Comparison of ENCODE assay signal across 21 cellular contexts in genomic region chr2:12879649-12880048, GRCh38.
A peak's percentile ranks its signal among the peaks of the same experiment; 100 is the strongest.
DNase-seq lines count a peak whose midpoint lies in the region; ATAC-seq, FAIRE-seq and TF ChIP-seq lines count a peak whose summit lies in the region.
"Had no signal": no experiment of that assay in that cellular context is flagged by ENCODE, and none has a peak within 500 bp of the region (broad histone marks: within the 10 kb centered on the region; RNA-seq: fewer than 3 reads in every experiment).

No MANE protein-coding gene starts in this region.

- no peaks in the 10 kb centered on the region for H3K9me3 Mint-ChIP-seq in stimulated activated effector memory CD8-positive, alpha-beta T cell treated with anti-CD3 and anti-CD28 coated beads, Interleukin-12 subunit alpha, Interleukin-12 subunit beta, amount 100 ng/mL, for 72 hours
- H3K9me3 Mint-ChIP-seq: CD4-positive, alpha-beta memory T cell had no signal

- DNase-seq in D721Med (ENCODE audit: insufficient read length, low spot score) (no peak), K562 (ENCODE audit: extremely low read depth in 1 of 4, low spot score in 3 of 4) (no peak), fibroblast of villous mesenchyme (ENCODE audit: low read depth) (peak; percentile 56), osteoblast (ENCODE audit: insufficient read length, low spot score, missing footprints) (no peak), AML-193 (lab: John Stamatoyannopoulos, UW) (no peak), DMS153 (lab: John Stamatoyannopoulos, UW) (no peak)
- no peak for DNase-seq in stimulated activated effector memory CD8-positive, alpha-beta T cell treated with anti-CD3 and anti-CD28 coated beads, Interleukin-12 subunit alpha, Interleukin-12 subunit beta, amount 100 ng/mL, for 72 hours (ENCODE audit: low spot score in 2 of 2)
- DNase-seq: 8988T; ACHN; C1 segment of cervical spinal cord; CD4-positive, alpha-beta memory T cell; COR-L47; DMS 273 treated with DMSO at 0.1 percent for 48 hours; DMS53; DMS79 treated with DMSO at 0.1 percent for 48 hours; GOT3; H7; HCEC 1CT had no signal

- CTCF ChIA-PET in K562 (lab: Yijun Ruan, JAX; ENCODE audit: low intra/inter-chr PET ratio) = no interaction called here

- POLR2A ChIA-PET in K562 (lab: Yijun Ruan, JAX) = interaction anchor here (0.7 kb wide), 1 partner anchor 25 kb away, joined by 3 read pairs; no protein-coding TSS in a partner anchor

- TF ChIP-seq EP300 in K562 (IDR thresholded peaks at IDR 0.05; ENCODE audit: low read length) = no peak

- H3K4me1 ChIP-seq in K562 (replicated peaks in 1 of 2; ENCODE audit: control insufficient read depth in 2 of 2, insufficient read depth in 2 of 2, low read length in 2 of 2) = peaks cover 0 to 11% of the 10 kb centered on the region in 2 experiments; a peak in 3 of 5 replicates
- H3K4me1 ChIP-seq in osteoblast (ENCODE audit: insufficient read depth, low read length) = peaks cover 11% of the 10 kb centered on the region
- H3K4me1 ChIP-seq: A549 had no signal

- H3K27ac Mint-ChIP-seq in stimulated activated effector memory CD8-positive, alpha-beta T cell treated with anti-CD3 and anti-CD28 coated beads, Interleukin-12 subunit alpha, Interleukin-12 subunit beta, amount 100 ng/mL, for 72 hours = no peak overlapping the region
- H3K27ac Mint-ChIP-seq: CD4-positive, alpha-beta memory T cell had no signal

- H3K4me2 ChIP-seq in K562 (ENCODE audit: insufficient read depth, low read length) (no peak overlapping the region), osteoblast (ENCODE audit: insufficient read depth, low read length) (no peak overlapping the region)
- H3K4me2 ChIP-seq: A549 had no signal

- H4K20me1 ChIP-seq in K562 (replicated peaks; ENCODE audit: control insufficient read depth, insufficient read depth, low read length) (no peaks in the 10 kb centered on the region), osteoblast (ENCODE audit: insufficient read depth, low read length) (no peaks in the 10 kb centered on the region)

- WGBS in K562 (ENCODE audit: insufficient coverage, low coverage, missing lambda C conversion rate) = 10% methylated on average over 1 of the region's 1 CpG

- TF ChIP-seq POLR2A in K562 (conservative IDR thresholded peaks at IDR 0.05) = no peak

- no peak overlapping the region for H3K4me3 Mint-ChIP-seq in stimulated activated effector memory CD8-positive, alpha-beta T cell treated with anti-CD3 and anti-CD28 coated beads, Interleukin-12 subunit alpha, Interleukin-12 subunit beta, amount 100 ng/mL, for 72 hours
- H3K4me3 Mint-ChIP-seq: CD4-positive, alpha-beta memory T cell had no signal

- in situ Hi-C loops in K562 (cut with MboI) = no loop called here

- no peaks in the 10 kb centered on the region for H3K9me3 ChIP-seq in K562 (replicated peaks; ENCODE audit: control insufficient read depth, insufficient read depth, low read depth, low read length)
- no peaks in the 10 kb centered on the region for H3K9me3 ChIP-seq in osteoblast (ENCODE audit: low read depth, low read length)
- H3K9me3 ChIP-seq: A549 had no signal

- H3K27ac ChIP-seq in K562 (ENCODE audit: extremely low read depth, low read depth, low read length) = no peak overlapping the region
- H3K27ac ChIP-seq in osteoblast (ENCODE audit: low read depth, low read length) = no peak overlapping the region
- H3K27ac ChIP-seq: A549 had no signal

- ATAC-seq in K562 = no peak
- ATAC-seq in stimulated activated effector memory CD8-positive, alpha-beta T cell treated with anti-CD3 and anti-CD28 coated beads, Interleukin-12 subunit alpha, Interleukin-12 subunit beta, amount 100 ng/mL, for 72 hours = no peak
- ATAC-seq: A549 had no signal

- H3K79me2 ChIP-seq in K562 (ENCODE audit: control insufficient read depth, insufficient read depth, low read length) (no peaks in the 10 kb centered on the region), osteoblast (ENCODE audit: insufficient read depth, low read length) (no peaks in the 10 kb centered on the region)

- no peaks in the 10 kb centered on the region for H3K27me3 ChIP-seq in K562 (ENCODE audit: control insufficient read depth in 2 of 2, insufficient read depth in 2 of 2, low read length in 2 of 2)
- no peaks in the 10 kb centered on the region for H3K27me3 ChIP-seq in osteoblast (ENCODE audit: insufficient read depth, low read length)

- TF ChIP-seq RAD21 in K562 (CRISPR knock-in tag; conservative IDR thresholded peaks at IDR 0.05 in 1 of 2, IDR thresholded peaks at IDR 0.05 in 1 of 2) = no peak

- FAIRE-seq in D721Med (lab: Jason Lieb, UNC) (peak; percentile 29), K562 (lab: Jason Lieb, UNC) (no peak)
- FAIRE-seq: A549, G401.6, GM12892 had no signal

- peaks cover 5% of the 10 kb centered on the region for H3K4me1 Mint-ChIP-seq in stimulated activated effector memory CD8-positive, alpha-beta T cell treated with anti-CD3 and anti-CD28 coated beads, Interleukin-12 subunit alpha, Interleukin-12 subunit beta, amount 100 ng/mL, for 72 hours

- no peaks in the 10 kb centered on the region for H3K9me1 ChIP-seq in K562 (ENCODE audit: control insufficient read depth, insufficient read depth, low read length)

- H3K36me3 ChIP-seq in K562 (ENCODE audit: control insufficient read depth, insufficient read depth, low read length) (no peaks in the 10 kb centered on the region), osteoblast (ENCODE audit: insufficient read depth, low read length) (no peaks in the 10 kb centered on the region)

- no TSS peak for BruUV-seq in K562 (replicated peaks; lab: Mats Ljungman, UMichigan)

- TF ChIP-seq CTCF in D721Med (IDR thresholded peaks at IDR 0.05; ENCODE audit: insufficient read depth, missing control alignments) = no peak
- no peak for TF ChIP-seq CTCF in K562 (IDR thresholded peaks at IDR 0.05 in 2 of 3, conservative IDR thresholded peaks at IDR 0.05 in 1 of 3; ENCODE audit: insufficient read depth in 2 of 3, low read depth in 1 of 3, low read length in 3 of 3)
- no peak for TF ChIP-seq CTCF in fibroblast of villous mesenchyme (IDR thresholded peaks at IDR 0.05; ENCODE audit: insufficient read depth, low read depth, low read length)
- no peak for TF ChIP-seq CTCF in osteoblast (IDR thresholded peaks at IDR 0.05; ENCODE audit: extremely low read depth, low read depth, low read length)

- H3K4me3 ChIP-seq in K562 (no peak overlapping the region), fibroblast of villous mesenchyme (ENCODE audit: low read depth, low read length) (no peak overlapping the region), osteoblast (ENCODE audit: insufficient read depth, low read length) (no peak overlapping the region)
- H3K4me3 ChIP-seq: A549 had no signal

- H2AFZ ChIP-seq in K562 (ENCODE audit: low read depth, low read length) = no peak overlapping the region
- H2AFZ ChIP-seq in osteoblast (ENCODE audit: low read length) = peak overlapping the region; percentile 10

- no peak overlapping the region for H3K9ac ChIP-seq in K562 (ENCODE audit: insufficient read depth in 1 of 2, low read depth in 2 of 2, low read length in 2 of 2)

- H3K36me3 Mint-ChIP-seq in stimulated activated effector memory CD8-positive, alpha-beta T cell treated with anti-CD3 and anti-CD28 coated beads, Interleukin-12 subunit alpha, Interleukin-12 subunit beta, amount 100 ng/mL, for 72 hours = no peaks in the 10 kb centered on the region
- H3K36me3 Mint-ChIP-seq: CD4-positive, alpha-beta memory T cell had no signal

- intact Hi-C loops in K562 (cut with micrococcal nuclease) = no loop called here
